15 cellular contexts compared by ENCODE assay signal in genomic region chr2:38499921-38500634, GRCh38.
DNase-seq lines count a peak whose midpoint lies in the region; ATAC-seq, FAIRE-seq and TF ChIP-seq lines count a peak whose summit lies in the region.
"Had no signal": no experiment of that assay in that cellular context is flagged by ENCODE, and none has a peak within 500 bp of the region (broad histone marks: within the 10 kb centered on the region; RNA-seq: fewer than 3 reads in every experiment).

No MANE protein-coding gene starts in this region.

- no peaks in the 10 kb centered on the region for H3K36me3 Mint-ChIP-seq in activated CD4-positive, alpha-beta T cell treated with anti-CD3 and anti-CD28 coated beads, Interleukin-2, amount 10 ng/mL, durations not matched to agents 7 days and 5 days (ENCODE audit: low read depth)

- DNase-seq in H1 (ENCODE audit: low read depth in 1 of 2, low spot score in 2 of 2) (no peak), lower lobe of right lung (no peak), SJCRH30 (no peak), Karpas-422 (no peak)
- DNase-seq in activated CD4-positive, alpha-beta T cell treated with anti-CD3 and anti-CD28 coated beads, Interleukin-2, amount 10 ng/mL, durations not matched to agents 7 days and 5 days, result no peak
- DNase-seq: CD4-positive, alpha-beta memory T cell; GOT3; KG1; midbrain; NCI-H187 had no signal

- H3K14ac ChIP-seq in H1 (ENCODE audit: insufficient read length), result no peak overlapping the region

- H2AK5ac ChIP-seq in H1 (ENCODE audit: low read depth, low read length), result no peak overlapping the region

- peaks cover 7% of the 10 kb centered on the region for H3K27me3 Mint-ChIP-seq in activated CD4-positive, alpha-beta T cell treated with anti-CD3 and anti-CD28 coated beads, Interleukin-2, amount 10 ng/mL, durations not matched to agents 7 days and 5 days

- CTCF ChIA-PET in HEK293 (lab: Yijun Ruan, JAX) (interaction anchor here (0.6 to 1.0 kb wide), 2 partner anchors 184 to 240 kb away, joined by 3 to 4 read pairs; no protein-coding TSS in a partner anchor), H1 (lab: Charles Lee; ENCODE audit: partially characterized antibody) (interaction anchor here (0.6 to 4.7 kb wide), 6 partner anchors 9 to 184 kb away, joined by 3 to 37 read pairs (median 5); no protein-coding TSS in a partner anchor)
- CTCF ChIA-PET in activated CD4-positive, alpha-beta T cell treated with anti-CD3 and anti-CD28 coated beads, Interleukin-2, amount 10 ng/mL, durations not matched to agents 7 days and 5 days (lab: Charles Lee), result interaction anchor here (0.5 to 2.2 kb wide), 3 partner anchors 8 to 185 kb away, joined by 4 to 10 read pairs (median 6); no protein-coding TSS in a partner anchor

- H4K20me1 ChIP-seq in H1 (replicated peaks in 1 of 2; ENCODE audit: control insufficient read depth in 1 of 2, insufficient read depth in 2 of 2, low read length in 2 of 2), result no peaks in the 10 kb centered on the region
- no peaks in the 10 kb centered on the region for H4K20me1 ChIP-seq in Karpas-422 (ENCODE audit: insufficient read depth, low read depth, low read length)

- H3K4me1 ChIP-seq in HEK293 (ENCODE audit: control insufficient read depth, insufficient read depth, low read length) (peaks cover 2% of the 10 kb centered on the region; the same call in 1 of the 2 replicates), H1 (replicated peaks in 1 of 4; ENCODE audit: control insufficient read depth in 3 of 4, insufficient read depth in 4 of 4, low read length in 3 of 4) (peaks cover 3 to 18% (median 7%) of the 10 kb centered on the region in 4 experiments), lower lobe of right lung (no peaks in the 10 kb centered on the region), stomach smooth muscle (ENCODE audit: control insufficient read depth, insufficient read depth, low read length) (peaks cover 26% of the 10 kb centered on the region), SJCRH30 (peaks cover 11% of the 10 kb centered on the region), Karpas-422 (ENCODE audit: low read length) (peaks cover 29% of the 10 kb centered on the region)

- no peak overlapping the region for H2BK12ac ChIP-seq in H1 (ENCODE audit: low read depth, low read length)

- POLR2A ChIA-PET in HEK293 (lab: Yijun Ruan, JAX), result no interaction called here
- POLR2A ChIA-PET in H1 (lab: Charles Lee; ENCODE audit: partially characterized antibody), result no interaction called here
- POLR2A ChIA-PET in activated CD4-positive, alpha-beta T cell treated with anti-CD3 and anti-CD28 coated beads, Interleukin-2, amount 10 ng/mL, durations not matched to agents 7 days and 5 days (lab: Charles Lee), result interaction anchor here (0.7 kb wide), 1 partner anchor 1088 kb away, joined by 3 read pairs; no protein-coding TSS in a partner anchor

- peak in 1 of 2 experiments; percentile 0; a peak in 1 of 4 replicates for TF ChIP-seq RAD21 in H1 (IDR thresholded peaks at IDR 0.05 in 1 of 2, conservative IDR thresholded peaks at IDR 0.05 in 1 of 2; ENCODE audit: low read depth in 2 of 2, low read length in 2 of 2)

- no peak overlapping the region for H3K4me3 ChIP-seq in HEK293 (ENCODE audit: low read depth, low read length)
- H3K4me3 ChIP-seq in H1 (ENCODE audit: extremely low read depth in 1 of 4, insufficient read depth in 2 of 4, low read depth in 3 of 4, low read length in 4 of 4), result no peak overlapping the region
- H3K4me3 ChIP-seq in lower lobe of right lung, result no peak overlapping the region
- H3K4me3 ChIP-seq in stomach smooth muscle (ENCODE audit: low read length in 2 of 2), result peak overlapping the region in 1 of 2 donors; percentile 54
- no peak overlapping the region for H3K4me3 ChIP-seq in SJCRH30
- no peak overlapping the region for H3K4me3 ChIP-seq in Karpas-422 (ENCODE audit: low read length)
- H3K4me3 ChIP-seq: smooth muscle cell had no signal

- H3K9me3 Mint-ChIP-seq in activated CD4-positive, alpha-beta T cell treated with anti-CD3 and anti-CD28 coated beads, Interleukin-2, amount 10 ng/mL, durations not matched to agents 7 days and 5 days, result no peaks in the 10 kb centered on the region

- no peaks in the 10 kb centered on the region for H3K9me3 ChIP-seq in HEK293 (ENCODE audit: control insufficient read depth, insufficient read depth, low read depth, low read length)
- H3K9me3 ChIP-seq in H1 (ENCODE audit: insufficient read depth in 2 of 2, low read depth in 1 of 2, low read length in 1 of 2), result no peaks in the 10 kb centered on the region; a peak in 2 of 4 replicates
- H3K9me3 ChIP-seq in lower lobe of right lung, result peaks cover 3% of the 10 kb centered on the region
- peaks cover 4 to 6% of the 10 kb centered on the region in 2 donors for H3K9me3 ChIP-seq in stomach smooth muscle (ENCODE audit: control insufficient read depth in 2 of 2, low read length in 2 of 2)
- H3K9me3 ChIP-seq in SJCRH30 (replicated peaks), result 0 out of 2 replicates have a peak, but pooled peaks cover 6% of the 10 kb centered on the region
- no peaks in the 10 kb centered on the region; the same call in 1 of the 2 replicates for H3K9me3 ChIP-seq in Karpas-422 (ENCODE audit: low read length)

- no peak overlapping the region for H3K27ac Mint-ChIP-seq in activated CD4-positive, alpha-beta T cell treated with anti-CD3 and anti-CD28 coated beads, Interleukin-2, amount 10 ng/mL, durations not matched to agents 7 days and 5 days
- H3K27ac Mint-ChIP-seq: activated naive CD8-positive, alpha-beta T cell had no signal

- H2BK15ac ChIP-seq in H1 (ENCODE audit: low read length), result no peak overlapping the region

- H3K36me3 ChIP-seq in HEK293 (ENCODE audit: control insufficient read depth in 2 of 2, insufficient read depth in 1 of 2, low read length in 2 of 2) (no peaks in the 10 kb centered on the region), H1 (ENCODE audit: control insufficient read depth in 2 of 4, insufficient read depth in 4 of 4, low read length in 3 of 4) (no peaks in the 10 kb centered on the region), lower lobe of right lung (no peaks in the 10 kb centered on the region), stomach smooth muscle (ENCODE audit: control insufficient read depth in 2 of 2, insufficient read depth in 2 of 2, low read length in 2 of 2) (peaks cover 0 to 2% of the 10 kb centered on the region in 2 donors), SJCRH30 (no peaks in the 10 kb centered on the region), Karpas-422 (ENCODE audit: insufficient read depth, low read length) (no peaks in the 10 kb centered on the region)

- no peak overlapping the region for H4K5ac ChIP-seq in H1 (ENCODE audit: insufficient read length, low read depth, low read length)

- no peak overlapping the region for H2BK120ac ChIP-seq in H1 (replicated peaks; ENCODE audit: low read depth, low read length)

- H3K56ac ChIP-seq in H1 (replicated peaks; ENCODE audit: insufficient read length, low read depth, low read length), result no peak overlapping the region

- H3K4me2 ChIP-seq in H1 (ENCODE audit: insufficient read depth in 1 of 2, low read depth in 2 of 2, low read length in 2 of 2) (0 out of 4 replicates have a peak overlapping the region, but pooled peaks have one; percentile 2 to 16), Karpas-422 (ENCODE audit: low read depth, low read length, poor library complexity, severe bottlenecking) (no peak overlapping the region)
- H3K4me2 ChIP-seq: smooth muscle cell had no signal

- H3K79me2 ChIP-seq in H1 (ENCODE audit: control insufficient read depth in 1 of 2, insufficient read depth in 2 of 2, low read length in 2 of 2), result no peaks in the 10 kb centered on the region
- no peaks in the 10 kb centered on the region for H3K79me2 ChIP-seq in Karpas-422 (ENCODE audit: low read length)

- H2BK20ac ChIP-seq in H1 (ENCODE audit: low read length), result no peak overlapping the region

- no peak overlapping the region for H3K18ac ChIP-seq in H1 (ENCODE audit: extremely low read depth, low read length)

- H3K79me1 ChIP-seq in H1 (ENCODE audit: low read depth, low read length), result no peaks in the 10 kb centered on the region

- ATAC-seq in lower lobe of right lung (peak; percentile 45 to 47), HG03045 (IDR thresholded peaks at IDR 0.05; ENCODE audit: unreplicated experiment) (no peak)

- no peak overlapping the region for H3K4me3 Mint-ChIP-seq in activated CD4-positive, alpha-beta T cell treated with anti-CD3 and anti-CD28 coated beads, Interleukin-2, amount 10 ng/mL, durations not matched to agents 7 days and 5 days
- H3K4me3 Mint-ChIP-seq: activated naive CD8-positive, alpha-beta T cell; CD4-positive, alpha-beta memory T cell had no signal

- H3K4ac ChIP-seq in H1 (replicated peaks; ENCODE audit: insufficient read length, low read depth, low read length), result no peak overlapping the region

- peak; percentile 78 for FAIRE-seq in H1 (lab: Jason Lieb, UNC)

- no peak overlapping the region for H3K9ac ChIP-seq in H1 (replicated peaks in 1 of 4; ENCODE audit: extremely low read depth in 1 of 4, low read depth in 3 of 4, low read length in 3 of 4)
- no peak overlapping the region for H3K9ac ChIP-seq in stomach smooth muscle (ENCODE audit: low read length in 2 of 2)
- no peak overlapping the region for H3K9ac ChIP-seq in Karpas-422 (ENCODE audit: low read length)

- no peak for TF ChIP-seq EP300 in H1 (IDR thresholded peaks at IDR 0.05; ENCODE audit: borderline replicate concordance in 1 of 2, low read depth in 2 of 2, low read length in 2 of 2)

- no peak overlapping the region for H2BK5ac ChIP-seq in H1 (ENCODE audit: low read depth, low read length)

- peak overlapping the region; percentile 68 for H2AFZ ChIP-seq in H1 (ENCODE audit: low read length)
- no peak overlapping the region for H2AFZ ChIP-seq in Karpas-422 (ENCODE audit: low read length)

- no peak for TF ChIP-seq POLR2A in H1 (IDR thresholded peaks at IDR 0.05; ENCODE audit: control extremely low read depth in 1 of 2, low read depth in 2 of 2, low read length in 2 of 2)

- no peak for TF ChIP-seq CTCF in HEK293 (tag by site-specific recombination; IDR thresholded peaks at IDR 0.05)
- TF ChIP-seq CTCF in H1 (IDR thresholded peaks at IDR 0.05; ENCODE audit: control extremely low read depth in 1 of 3, insufficient read depth in 1 of 3, low read depth in 1 of 3, low read length in 3 of 3), result no peak
- TF ChIP-seq CTCF in lower lobe of right lung (IDR thresholded peaks at IDR 0.05), result no peak

- intact Hi-C loops in lower lobe of right lung (cut with DNase I), result loop anchor here (10.0 kb wide), 1 partner anchor 185 kb away; no protein-coding TSS in a partner anchor

- H3K9me2 ChIP-seq in Karpas-422 (replicated peaks; ENCODE audit: insufficient read depth, low read length), result no peaks in the 10 kb centered on the region

- no peak overlapping the region for H3K27ac ChIP-seq in HEK293 (ENCODE audit: extremely low read depth, low read depth, low read length)
- no peak overlapping the region for H3K27ac ChIP-seq in H1 (ENCODE audit: low read depth, low read length)
- H3K27ac ChIP-seq in lower lobe of right lung, result no peak overlapping the region
- peak overlapping the region; percentile 60 for H3K27ac ChIP-seq in stomach smooth muscle (ENCODE audit: low read length)
- no peak overlapping the region for H3K27ac ChIP-seq in SJCRH30
- H3K27ac ChIP-seq in Karpas-422 (ENCODE audit: low read length), result no peak overlapping the region

- no peak overlapping the region for H4K8ac ChIP-seq in H1 (ENCODE audit: extremely low read depth, insufficient read depth, low read length)

- peak overlapping the region; percentile 2 for H4K91ac ChIP-seq in H1 (replicated peaks; ENCODE audit: insufficient read length, low read length)

- no peaks in the 10 kb centered on the region for H3K23me2 ChIP-seq in H1 (ENCODE audit: low read depth, low read length)

- 65% methylated on average over 16 of the region's 16 CpGs; no CpG with 5 or more reads in 1 of the 2 experiments for WGBS in H1 (ENCODE audit: extremely low coverage in 1 of 2, insufficient coverage in 1 of 2, insufficient read length in 1 of 2, insufficient replicate concordance in 2 of 2, low coverage in 1 of 2, low lambda C conversion rate in 2 of 2, missing lambda C conversion rate in 1 of 2), 2 experiments

- H3K27me3 ChIP-seq in H1 (replicated peaks in 1 of 4; ENCODE audit: control insufficient read depth in 3 of 4, extremely low read depth in 1 of 4, insufficient read depth in 3 of 4, low read length in 3 of 4) (no peaks in the 10 kb centered on the region), lower lobe of right lung (ENCODE audit: low read depth) (no peaks in the 10 kb centered on the region), stomach smooth muscle (ENCODE audit: control insufficient read depth in 1 of 2, insufficient read depth in 2 of 2, low read length in 2 of 2) (no peaks in the 10 kb centered on the region), SJCRH30 (no peaks in the 10 kb centered on the region), Karpas-422 (ENCODE audit: low read length) (no peaks in the 10 kb centered on the region; the same call in 1 of the 2 replicates)

- peaks cover 14% of the 10 kb centered on the region for H3K4me1 Mint-ChIP-seq in activated CD4-positive, alpha-beta T cell treated with anti-CD3 and anti-CD28 coated beads, Interleukin-2, amount 10 ng/mL, durations not matched to agents 7 days and 5 days

- H3K23ac ChIP-seq in H1 (ENCODE audit: insufficient read length), result no peak overlapping the region
